ENCODE assay signal across 14 cellular contexts in genomic region chr11:1756024-1756561, GRCh38. TPM values are rescaled to one million over a fixed set of nuclear protein-coding genes. Genes with fewer than 3 reads are reported as not detected.
DNase-seq lines count a peak whose midpoint lies in the region; ATAC-seq and TF ChIP-seq lines count a peak whose summit lies in the region.
"Had no signal": no experiment of that assay in that cellular context is flagged by ENCODE, and none has a peak within 500 bp of the region (broad histone marks: within the 10 kb centered on the region; RNA-seq: fewer than 3 reads in every experiment).

No MANE protein-coding gene starts in this region.

- DNase-seq in T47D (ENCODE audit: low read depth in 1 of 2, low spot score in 1 of 2) (peak; percentile 94), mammary epithelial cell (no peak), ascending aorta (ENCODE audit: low spot score in 2 of 2) (no peak), lower lobe of right lung (peak; percentile 52), upper lobe of right lung (peak; percentile 67), cerebellum (ENCODE audit: low spot score) (no peak)
- DNase-seq: activated B cell treated with CpG ODN at 0.5 μM for 24 hours; activated effector memory CD4-positive, alpha-beta T cell treated with Interleukin-2 at 50 U/mL for 16 hours; central memory CD4-positive, alpha-beta T cell; GOT3; NCI-H2171 had no signal

- H3K79me2 ChIP-seq in mammary epithelial cell (ENCODE audit: insufficient read depth, low read length): peaks cover 61% of the 10 kb centered on the region

- H3K27me3 ChIP-seq in mammary epithelial cell (ENCODE audit: insufficient read depth, low read length): no peaks in the 10 kb centered on the region
- no peaks in the 10 kb centered on the region for H3K27me3 ChIP-seq in ascending aorta
- no peaks in the 10 kb centered on the region for H3K27me3 ChIP-seq in lower lobe of right lung (ENCODE audit: low read depth)
- no peaks in the 10 kb centered on the region for H3K27me3 ChIP-seq in upper lobe of right lung

- H3K36me3 ChIP-seq in mammary epithelial cell (ENCODE audit: insufficient read depth, low read length) (no peaks in the 10 kb centered on the region), ascending aorta (peaks cover 70 to 76% of the 10 kb centered on the region in 2 donors), lower lobe of right lung (peaks cover 88% of the 10 kb centered on the region), upper lobe of right lung (peaks cover 87% of the 10 kb centered on the region)

- intact Hi-C loops in mammary epithelial cell (cut with micrococcal nuclease): no loop called here
- intact Hi-C loops in ascending aorta (cut with DNase I): no loop called here
- intact Hi-C loops in lower lobe of right lung (cut with DNase I): no loop called here
- intact Hi-C loops in upper lobe of right lung (cut with DNase I): no loop called here

- 60% methylated on average over 1 of the region's 8 CpGs for WGBS in mammary epithelial cell (ENCODE audit: low coverage, missing lambda C conversion rate)

- ATAC-seq in lower lobe of right lung (peak; percentile 4 to 13), upper lobe of right lung (peak; percentile 0), HG02884 (IDR thresholded peaks at IDR 0.05; ENCODE audit: unreplicated experiment) (no peak), HG02973 (IDR thresholded peaks at IDR 0.05; ENCODE audit: unreplicated experiment) (no peak)

- no peaks in the 10 kb centered on the region for H3K9me3 ChIP-seq in mammary epithelial cell (replicated peaks; ENCODE audit: insufficient read depth, low read length)
- no peaks in the 10 kb centered on the region for H3K9me3 ChIP-seq in ascending aorta
- no peaks in the 10 kb centered on the region for H3K9me3 ChIP-seq in lower lobe of right lung
- H3K9me3 ChIP-seq in upper lobe of right lung: no peaks in the 10 kb centered on the region

- H3K9ac ChIP-seq in mammary epithelial cell (ENCODE audit: insufficient read depth, low read length): no peak overlapping the region

- no peak overlapping the region for H3K4me2 ChIP-seq in mammary epithelial cell (ENCODE audit: insufficient read depth, low read depth, low read length)

- TF ChIP-seq CTCF in mammary epithelial cell (conservative IDR thresholded peaks at IDR 0.05 in 1 of 2, IDR thresholded peaks at IDR 0.05 in 1 of 2; ENCODE audit: extremely low read depth in 1 of 2, insufficient read depth in 1 of 2, low read depth in 1 of 2, low read length in 2 of 2) (no peak), ascending aorta (IDR thresholded peaks at IDR 0.05) (no peak), lower lobe of right lung (IDR thresholded peaks at IDR 0.05) (no peak), upper lobe of right lung (IDR thresholded peaks at IDR 0.05) (no peak)

- dilution Hi-C loops in mammary epithelial cell (cut with HindIII; ENCODE audit: low sequenced_read_pairs): no loop called here

- no peaks in the 10 kb centered on the region for H4K20me1 ChIP-seq in mammary epithelial cell (ENCODE audit: insufficient read depth, low read length)

- BruUV-seq in mammary epithelial cell (replicated peaks; lab: Mats Ljungman, UMichigan): no TSS peak

- H3K4me1 ChIP-seq in mammary epithelial cell (ENCODE audit: insufficient read depth, low read length): peaks cover 30% of the 10 kb centered on the region
- peaks cover 19 to 25% of the 10 kb centered on the region in 2 donors for H3K4me1 ChIP-seq in ascending aorta
- peaks cover 65% of the 10 kb centered on the region for H3K4me1 ChIP-seq in lower lobe of right lung
- H3K4me1 ChIP-seq in upper lobe of right lung: peaks cover 43% of the 10 kb centered on the region

- H3K27ac ChIP-seq in mammary epithelial cell (ENCODE audit: insufficient read depth, low read depth, low read length) (no peak overlapping the region), ascending aorta (peak overlapping the region; percentile 14 to 21), lower lobe of right lung (peak overlapping the region; percentile 2), upper lobe of right lung (peak overlapping the region; percentile 91)

- H2AFZ ChIP-seq in mammary epithelial cell (ENCODE audit: low read depth, low read length): no peak overlapping the region

- CTCF ChIA-PET in mammary epithelial cell (lab: Charles Lee; ENCODE audit: low non-redundant PET): no interaction called here

- in situ Hi-C loops in T47D (cut with HindIII; ENCODE audit: low pct_unique_long_range_greater_than_20kb, low sequenced_read_pairs) (no loop called here), mammary epithelial cell (cut with MboI; ENCODE audit: low sequenced_read_pairs in 2 of 2) (no loop called here)

- no peak overlapping the region for H3K4me3 ChIP-seq in mammary epithelial cell (replicated peaks in 1 of 3; ENCODE audit: insufficient read depth in 1 of 3, low read depth in 2 of 3, low read length in 3 of 3)
- H3K4me3 ChIP-seq in ascending aorta: no peak overlapping the region
- no peak overlapping the region for H3K4me3 ChIP-seq in lower lobe of right lung
- H3K4me3 ChIP-seq in upper lobe of right lung: no peak overlapping the region

RNA-seq across cellular contexts. Expression of gene IFITM10, which starts 5.7 kb away (rescaled TPM):
- total RNA-seq in mammary epithelial cell (10 to 100 TPM; 10.2 to 32.3 TPM), ascending aorta (2.9 TPM), lower lobe of right lung (9.2 TPM), upper lobe of right lung (7.9 TPM), cerebellum (4.5 TPM)
- polyA plus RNA-seq in mammary epithelial cell: 8.2 TPM
- polyA minus RNA-seq in mammary epithelial cell: 5.4 TPM
- total RNA-seq: activated B cell treated with CpG ODN at 0.5 μM for 24 hours had no signal

RNA-seq across cellular contexts. Expression of gene CTSD, which starts 7.6 kb away (rescaled TPM):
- total RNA-seq in mammary epithelial cell (100 to 1,000 TPM; 550 to 659 TPM), ascending aorta (777 TPM), lower lobe of right lung (2,919 TPM), upper lobe of right lung (2,038 TPM), cerebellum (24.1 TPM)
- 569 TPM for polyA plus RNA-seq in mammary epithelial cell
- polyA minus RNA-seq in mammary epithelial cell: 834 TPM

RNA-seq across cellular contexts. Expression of gene KRTAP5-6, which starts 59.1 kb away (rescaled TPM):
- total RNA-seq in mammary epithelial cell (not detected), ascending aorta (not detected), lower lobe of right lung (not detected), upper lobe of right lung (not detected), cerebellum (not detected)
- not detected for polyA plus RNA-seq in mammary epithelial cell
- polyA minus RNA-seq in mammary epithelial cell: not detected
- total RNA-seq: activated B cell treated with CpG ODN at 0.5 μM for 24 hours, M059J had no signal

Comparison
In these comparisons a context has a peak if more than half of its experiments do, and no peak if none do; other contexts are left out.
1. DNase-seq: peak in T47D (2 of 2), lower lobe of right lung (single experiment) and upper lobe of right lung (single experiment); none in mammary epithelial cell (single experiment), ascending aorta (0 of 2) and cerebellum (single experiment).
2. ATAC-seq: peak in lower lobe of right lung (2 of 2) and upper lobe of right lung (single experiment); none in HG02884 (single experiment) and HG02973 (single experiment).
3. RNA of gene CTSD, which starts 7.6 kb away (total RNA-seq): 2,919 TPM in lower lobe of right lung (single experiment), 2,038 TPM in upper lobe of right lung (single experiment), 777 TPM in ascending aorta (single experiment) and 550 to 659 TPM in mammary epithelial cell; 24.1 TPM in cerebellum (single experiment); every median in the first group is over 10 times any median in the second.